Comparison of ENCODE assay signal across 8 cellular contexts in the genomic region with DNA sequence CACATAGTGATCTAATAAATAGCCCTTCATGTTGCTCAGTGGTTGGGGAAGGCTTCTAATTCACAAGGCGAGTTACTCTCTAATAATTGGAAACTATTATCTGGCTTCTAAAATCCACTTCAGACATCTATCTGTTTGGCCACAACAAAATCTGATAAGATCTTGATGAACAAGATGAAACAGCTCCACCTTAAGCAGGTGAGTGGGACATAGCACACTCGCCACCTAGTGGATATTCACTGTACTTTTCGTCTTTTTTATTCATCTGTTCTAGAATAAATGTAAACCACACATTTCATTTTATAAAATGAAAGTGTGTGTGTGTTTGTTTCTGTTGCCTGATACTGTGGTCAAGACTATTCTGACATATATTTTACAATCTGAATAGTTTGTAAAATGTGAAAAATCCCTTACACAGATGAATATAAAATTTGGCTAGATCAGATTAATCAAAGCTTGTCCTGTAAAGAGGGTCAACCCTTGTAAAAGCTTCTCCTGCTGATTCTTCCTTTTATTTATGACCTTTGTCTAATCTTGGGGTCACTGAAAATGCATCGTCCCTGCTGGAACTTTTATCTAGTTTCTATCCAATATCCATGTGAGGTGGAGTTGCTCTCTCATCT. TPM values are rescaled to one million over a fixed set of nuclear protein-coding genes. Genes with fewer than 3 reads are reported as not detected.
A peak's percentile ranks its signal among the peaks of the same experiment; 100 is the strongest.
DNase-seq lines count a peak whose midpoint lies in the region; ATAC-seq and TF ChIP-seq lines count a peak whose summit lies in the region.

No MANE protein-coding gene starts in this region.

- no peak overlapping the region for H3K27ac ChIP-seq in OCI-LY3 (ENCODE audit: low read length)
- no peak overlapping the region for H3K27ac ChIP-seq in esophagus squamous epithelium
- H3K27ac ChIP-seq in prostate gland: no peak overlapping the region

- no peak overlapping the region for H3K4me2 ChIP-seq in OCI-LY3 (ENCODE audit: low read length)

- H3K9ac ChIP-seq in OCI-LY3 (ENCODE audit: low read length): no peak overlapping the region

- no peaks in the 10 kb centered on the region for H4K20me1 ChIP-seq in OCI-LY3 (ENCODE audit: insufficient read depth, low read length)

- H3K79me2 ChIP-seq in OCI-LY3 (ENCODE audit: low read length): no peaks in the 10 kb centered on the region

- DNase-seq in DMS 273 (lab: John Stamatoyannopoulos, UW; ENCODE audit: unreplicated experiment) (peak; percentile 60), DMS 273 treated with DMSO at 0.1 percent for 48 hours (lab: John Stamatoyannopoulos, UW) (no peak), HuH-7 (ENCODE audit: low spot score) (peak; percentile 32), esophagus squamous epithelium (lab: John Stamatoyannopoulos, UW) (no peak), prostate gland (ENCODE audit: low spot score) (no peak), UCSD-AML1 (lab: John Stamatoyannopoulos, UW; ENCODE audit: unreplicated experiment) (no peak)

- 6 to 7% methylated on average over 4 of the region's 4 CpGs for WGBS in esophagus squamous epithelium, 2 donors
- WGBS in prostate gland: 3% methylated on average over 4 of the region's 4 CpGs

- intact Hi-C loops in esophagus squamous epithelium (cut with DNase I): no loop called here
- intact Hi-C loops in prostate gland (cut with DNase I): no loop called here

- H3K9me3 ChIP-seq in OCI-LY3 (ENCODE audit: insufficient read depth, low read length): no peaks in the 10 kb centered on the region
- H3K9me3 ChIP-seq in esophagus squamous epithelium: no peaks in the 10 kb centered on the region
- H3K9me3 ChIP-seq in prostate gland: no peaks in the 10 kb centered on the region

- H3K36me3 ChIP-seq in OCI-LY3 (replicated peaks; ENCODE audit: low read depth, low read length): no peaks in the 10 kb centered on the region
- H3K36me3 ChIP-seq in esophagus squamous epithelium: no peaks in the 10 kb centered on the region
- no peaks in the 10 kb centered on the region for H3K36me3 ChIP-seq in prostate gland

- TF ChIP-seq POLR2A in esophagus squamous epithelium (IDR thresholded peaks at IDR 0.05) (no peak), prostate gland (IDR thresholded peaks at IDR 0.05) (no peak)

- H3K27me3 ChIP-seq in OCI-LY3 (ENCODE audit: low read depth, low read length) (no peaks in the 10 kb centered on the region), esophagus squamous epithelium (no peaks in the 10 kb centered on the region), prostate gland (replicated peaks; ENCODE audit: insufficient read depth) (no peaks in the 10 kb centered on the region)

- peak; percentile 85 for TF ChIP-seq CTCF in OCI-LY3 (IDR thresholded peaks at IDR 0.05; ENCODE audit: low read depth, low read length)
- peak in 5 of 6 experiments; percentile 30 to 62 (median 40) for TF ChIP-seq CTCF in esophagus squamous epithelium (IDR thresholded peaks at IDR 0.05)
- TF ChIP-seq CTCF in prostate gland (IDR thresholded peaks at IDR 0.05): peak in 3 of 4 experiments; percentile 39 to 80 (median 58)

- peak; percentile 89 for ATAC-seq in GM21717 (IDR thresholded peaks at IDR 0.05; ENCODE audit: unreplicated experiment)

- H3K4me3 ChIP-seq in OCI-LY3 (ENCODE audit: low read length): no peak overlapping the region
- no peak overlapping the region for H3K4me3 ChIP-seq in esophagus squamous epithelium
- no peak overlapping the region for H3K4me3 ChIP-seq in prostate gland

- no peak overlapping the region for H2AFZ ChIP-seq in OCI-LY3 (ENCODE audit: low read depth, low read length)

- H3K4me1 ChIP-seq in OCI-LY3 (ENCODE audit: low read length) (no peaks in the 10 kb centered on the region), esophagus squamous epithelium (no peaks in the 10 kb centered on the region), prostate gland (replicated peaks) (no peaks in the 10 kb centered on the region)

RNA-seq across cellular contexts. Expression of a gene that starts 26.5 kb away (rescaled TPM):
- total RNA-seq in esophagus squamous epithelium (1 to 10 TPM in 3 of 4 donors, under 1 TPM in 1; 0.95 to 2.3 (median 1.2) TPM), prostate gland (10 to 100 TPM; 10.6 to 43.7 TPM)

Comparison
In these comparisons a context has a peak if more than half of its experiments do, and no peak if none do; other contexts are left out.
1. DNase-seq: peak in DMS 273 (single experiment) and HuH-7 (single experiment); none in DMS 273 treated with DMSO at 0.1 percent for 48 hours (single experiment), esophagus squamous epithelium (single experiment), prostate gland (single experiment) and UCSD-AML1 (single experiment).
2. Peak in every context shown above with its lines, with median percentiles within 50 percentile points of each other: CTCF ChIP-seq.